23 cellular contexts compared by ENCODE assay signal in genomic region chr2:4628931-4629565, GRCh38.
DNase-seq lines count a peak whose midpoint lies in the region; ATAC-seq and TF ChIP-seq lines count a peak whose summit lies in the region.
"Had no signal": no experiment of that assay in that cellular context is flagged by ENCODE, and none has a peak within 500 bp of the region (broad histone marks: within the 10 kb centered on the region; RNA-seq: fewer than 3 reads in every experiment).

No MANE protein-coding gene starts in this region.

- H3K4me3 Mint-ChIP-seq in glutamatergic neuron (ENCODE audit: unreplicated experiment) (no peak overlapping the region), nephron progenitor cell (no peak overlapping the region)
- H3K4me3 Mint-ChIP-seq: activated CD4-positive, alpha-beta T cell treated with anti-CD3 and anti-CD28 coated beads, Interleukin-2, amount 10 ng/mL, durations not matched to agents 7 days and 5 days; activated CD8-positive, alpha-beta memory T cell treated with anti-CD3 and anti-CD28 coated beads, Interleukin-2, amount 10 ng/mL, durations not matched to agents 7 days and 5 days; activated T-helper 1 cell treated with anti-CD3 and anti-CD28 coated beads, Interleukin-12 subunit alpha, Interleukin-12 subunit beta, Interleukin-2, Interleukin-4 antibody, amounts not matched to agents 30 ng/mL and 10 ng/mL and 1 ng/mL, durations not matched to agents 14 hours and 24 hours and 36 hours; nephron; T-helper 1 cell treated with Interleukin-12 subunit alpha and Interleukin-12 subunit beta and Interleukin-4 antibody, amounts not matched to agents 30 μg/mL and 1 μg/mL, for 36 hours had no signal

- no peak overlapping the region for H3K4me3 ChIP-seq in DND-41 (ENCODE audit: low read depth in 1 of 2, low read length in 2 of 2)
- no peak overlapping the region for H3K4me3 ChIP-seq in ovary
- H3K4me3 ChIP-seq: BLaER1, psoas muscle had no signal

- DNase-seq in DND-41 (peak; percentile 9), NCI-H1436 treated with DMSO at 0.1 percent for 48 hours (lab: John Stamatoyannopoulos, UW) (peak; percentile 99), NCI-H2227 treated with DMSO at 0.1 percent for 48 hours (lab: John Stamatoyannopoulos, UW) (peak; percentile 93), glutamatergic neuron (peak; percentile 23), nephron progenitor cell (no peak), ovary (no peak), erythroblast (lab: John Stamatoyannopoulos, UW) (no peak), GOT3 (lab: John Stamatoyannopoulos, UW) (no peak)
- DNase-seq: ACHN; activated CD4-positive, alpha-beta T cell treated with anti-CD3 and anti-CD28 coated beads, Interleukin-2, amount 10 ng/mL, durations not matched to agents 7 days and 5 days; activated CD8-positive, alpha-beta memory T cell treated with anti-CD3 and anti-CD28 coated beads, Interleukin-2, amount 10 ng/mL, durations not matched to agents 7 days and 5 days; cerebellar nuclear complex; foreskin melanocyte; left ventricle myocardium superior; NCI-H2171 treated with DMSO at 0.1 percent for 48 hours; psoas muscle had no signal

- H4K20me1 ChIP-seq in DND-41 (ENCODE audit: insufficient read depth, low read length), result no peaks in the 10 kb centered on the region
- H4K20me1 ChIP-seq: BLaER1 had no signal

- H3K27me3 ChIP-seq in DND-41 (ENCODE audit: insufficient read depth, low read length, poor library complexity), result no peaks in the 10 kb centered on the region
- no peaks in the 10 kb centered on the region for H3K27me3 ChIP-seq in ovary
- H3K27me3 ChIP-seq: BLaER1 had no signal

- TF ChIP-seq CTCF in DND-41 (IDR thresholded peaks at IDR 0.05; ENCODE audit: borderline replicate concordance, extremely low read depth, low read length, poor library complexity, severe bottlenecking), result no peak
- no peak for TF ChIP-seq CTCF in glutamatergic neuron (IDR thresholded peaks at IDR 0.05; ENCODE audit: partially characterized antibody, unreplicated experiment)
- TF ChIP-seq CTCF in nephron progenitor cell (IDR thresholded peaks at IDR 0.05), result no peak
- TF ChIP-seq CTCF in ovary (IDR thresholded peaks at IDR 0.05), result no peak

- no peaks in the 10 kb centered on the region for H3K9me3 Mint-ChIP-seq in glutamatergic neuron (ENCODE audit: unreplicated experiment)
- H3K9me3 Mint-ChIP-seq in nephron progenitor cell, result peaks cover 3% of the 10 kb centered on the region
- H3K9me3 Mint-ChIP-seq: nephron had no signal

- H3K9ac ChIP-seq in DND-41 (ENCODE audit: low read depth, low read length), result no peak overlapping the region
- H3K9ac ChIP-seq: BLaER1 had no signal

- no peak for TF ChIP-seq EP300 in ovary (IDR thresholded peaks at IDR 0.05)

- intact Hi-C loops in ovary (cut with DNase I), result no loop called here

- no peaks in the 10 kb centered on the region for H3K9me3 ChIP-seq in DND-41 (ENCODE audit: insufficient read depth, low read length, severe bottlenecking)
- no peaks in the 10 kb centered on the region for H3K9me3 ChIP-seq in ovary
- H3K9me3 ChIP-seq: BLaER1, psoas muscle had no signal

- no peaks in the 10 kb centered on the region for H3K4me1 ChIP-seq in DND-41 (ENCODE audit: insufficient read depth, low read length)
- H3K4me1 ChIP-seq in ovary (ENCODE audit: insufficient read depth), result no peaks in the 10 kb centered on the region
- H3K4me1 ChIP-seq: BLaER1, psoas muscle had no signal

- H3K36me3 Mint-ChIP-seq in glutamatergic neuron (ENCODE audit: unreplicated experiment) (no peaks in the 10 kb centered on the region), nephron progenitor cell (ENCODE audit: low read depth) (peaks cover 4% of the 10 kb centered on the region)
- H3K36me3 Mint-ChIP-seq: activated CD8-positive, alpha-beta memory T cell treated with anti-CD3 and anti-CD28 coated beads, Interleukin-2, amount 10 ng/mL, durations not matched to agents 7 days and 5 days; activated naive CD4-positive, alpha-beta T cell treated with anti-CD3 and anti-CD28 coated beads, Interleukin-2, amount 50 U/mL, for 72 hours had no signal

- no peak overlapping the region for H3K27ac ChIP-seq in DND-41 (ENCODE audit: low read length)
- no peak overlapping the region for H3K27ac ChIP-seq in ovary
- H3K27ac ChIP-seq: BLaER1, HL-60, psoas muscle had no signal

- H3K79me2 ChIP-seq in DND-41 (ENCODE audit: insufficient read depth, low read length), result no peaks in the 10 kb centered on the region

- 0 out of 3 replicates have a peak, but pooled peaks have one; percentile 40 for ATAC-seq in DND-41 (ENCODE audit: insufficient read depth, low read depth)
- ATAC-seq: activated CD8-positive, alpha-beta memory T cell treated with anti-CD3 and anti-CD28 coated beads, Interleukin-2, amount 10 ng/mL, durations not matched to agents 7 days and 5 days; activated naive CD4-positive, alpha-beta T cell treated with anti-CD3 and anti-CD28 coated beads, Interleukin-2, amount 50 U/mL, for 72 hours; left ventricle myocardium superior; Panc1; psoas muscle had no signal

- TF ChIP-seq POLR2A in ovary (IDR thresholded peaks at IDR 0.05) (no peak), erythroblast (IDR thresholded peaks at IDR 0.05; ENCODE audit: low read length) (no peak)

- H3K27ac Mint-ChIP-seq in glutamatergic neuron (ENCODE audit: unreplicated experiment) (no peak overlapping the region), nephron progenitor cell (no peak overlapping the region)
- H3K27ac Mint-ChIP-seq: activated CD4-positive, alpha-beta T cell treated with anti-CD3 and anti-CD28 coated beads, Interleukin-2, amount 10 ng/mL, durations not matched to agents 7 days and 5 days; activated CD8-positive, alpha-beta memory T cell treated with anti-CD3 and anti-CD28 coated beads, Interleukin-2, amount 10 ng/mL, durations not matched to agents 7 days and 5 days; activated naive CD4-positive, alpha-beta T cell treated with anti-CD3 and anti-CD28 coated beads, Interleukin-2, amount 50 U/mL, for 72 hours; activated T-helper 1 cell treated with anti-CD3 and anti-CD28 coated beads, Interleukin-12 subunit alpha, Interleukin-12 subunit beta, Interleukin-2, Interleukin-4 antibody, amounts not matched to agents 30 ng/mL and 10 ng/mL and 1 ng/mL, durations not matched to agents 14 hours and 24 hours and 36 hours; nephron; T-helper 1 cell treated with Interleukin-12 subunit alpha and Interleukin-12 subunit beta and Interleukin-4 antibody, amounts not matched to agents 30 μg/mL and 1 μg/mL, for 36 hours had no signal

- H3K4me1 Mint-ChIP-seq in glutamatergic neuron (ENCODE audit: low read depth, unreplicated experiment) (peaks cover 6% of the 10 kb centered on the region), nephron progenitor cell (peaks cover 17% of the 10 kb centered on the region)
- H3K4me1 Mint-ChIP-seq: activated CD4-positive, alpha-beta T cell treated with anti-CD3 and anti-CD28 coated beads, Interleukin-2, amount 10 ng/mL, durations not matched to agents 7 days and 5 days; activated CD8-positive, alpha-beta memory T cell treated with anti-CD3 and anti-CD28 coated beads, Interleukin-2, amount 10 ng/mL, durations not matched to agents 7 days and 5 days; nephron had no signal

- H3K36me3 ChIP-seq in DND-41 (ENCODE audit: insufficient read depth, low read length), result no peaks in the 10 kb centered on the region
- H3K36me3 ChIP-seq in ovary, result no peaks in the 10 kb centered on the region
- H3K36me3 ChIP-seq: BLaER1 had no signal

- H3K27me3 Mint-ChIP-seq in glutamatergic neuron (ENCODE audit: unreplicated experiment) (no peaks in the 10 kb centered on the region), nephron progenitor cell (ENCODE audit: low read depth, poor library complexity) (peaks cover 4% of the 10 kb centered on the region)
- H3K27me3 Mint-ChIP-seq: activated CD4-positive, alpha-beta T cell treated with anti-CD3 and anti-CD28 coated beads, Interleukin-2, amount 10 ng/mL, durations not matched to agents 7 days and 5 days; activated CD8-positive, alpha-beta memory T cell treated with anti-CD3 and anti-CD28 coated beads, Interleukin-2, amount 10 ng/mL, durations not matched to agents 7 days and 5 days had no signal

- 40 to 58% (median 54%) methylated on average over 7 of the region's 7 CpGs for WGBS in ovary, 3 donors

- H2AFZ ChIP-seq in DND-41 (ENCODE audit: low read depth, low read length), result no peak overlapping the region

- no peak overlapping the region for H3K4me2 ChIP-seq in DND-41 (ENCODE audit: insufficient read depth, low read length)
- H3K4me2 ChIP-seq: BLaER1 had no signal

Comparison
In these comparisons a context has a peak if more than half of its experiments do, and no peak if none do; other contexts are left out.
1. DNase-seq: peak in DND-41 (single experiment), NCI-H1436 treated with DMSO at 0.1 percent for 48 hours (single experiment), NCI-H2227 treated with DMSO at 0.1 percent for 48 hours (single experiment) and glutamatergic neuron (single experiment); none in nephron progenitor cell (single experiment), ovary (0 of 5), erythroblast (0 of 2) and GOT3 (single experiment).